7 cellular contexts compared by ENCODE assay signal in the genomic region with DNA sequence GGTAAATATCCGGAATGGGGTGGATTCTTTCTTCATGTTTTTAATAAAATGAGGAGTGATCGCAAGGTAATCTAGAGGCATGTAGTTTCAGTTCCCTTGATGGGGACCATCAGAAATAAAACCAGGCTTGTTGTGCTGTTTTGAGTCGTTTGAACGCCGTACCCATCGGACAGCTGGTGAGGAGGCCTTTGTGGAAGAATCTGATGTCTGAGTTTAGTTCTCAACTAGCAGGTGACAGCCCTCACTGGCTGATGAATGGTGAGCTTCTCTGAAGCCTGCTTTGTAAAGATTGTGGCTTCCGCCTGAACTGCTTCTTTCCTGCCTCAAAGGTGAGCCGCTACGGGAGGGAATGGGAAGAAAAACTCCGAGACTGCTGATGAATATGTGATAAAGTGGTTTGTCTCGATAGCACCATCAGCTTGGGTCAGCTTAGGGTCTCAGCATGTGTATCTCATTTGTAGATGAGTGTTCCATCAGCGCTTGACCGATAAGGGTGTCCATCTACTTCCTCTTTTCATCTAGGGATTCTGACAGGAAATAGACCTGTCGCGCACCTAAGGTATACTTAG. TPM values are rescaled to one million over a fixed set of nuclear protein-coding genes. Genes with fewer than 3 reads are reported as not detected.
DNase-seq lines count a peak whose midpoint lies in the region; ATAC-seq and TF ChIP-seq lines count a peak whose summit lies in the region.

No MANE protein-coding gene starts in this region.

- no peaks in the 10 kb centered on the region for H3K9me3 Mint-ChIP-seq in stimulated activated naive CD8-positive, alpha-beta T cell treated with anti-CD3 and anti-CD28 coated beads, Interleukin-15, amount 100 ng/mL, for 72 hours

- no peaks in the 10 kb centered on the region for H3K27me3 ChIP-seq in HAP-1 (ENCODE audit: low read depth)

- H3K9me2 ChIP-seq in OCI-LY7 (ENCODE audit: insufficient read depth, low read length): no peaks in the 10 kb centered on the region

- H3K4me1 Mint-ChIP-seq in stimulated activated naive CD8-positive, alpha-beta T cell treated with anti-CD3 and anti-CD28 coated beads, Interleukin-15, amount 100 ng/mL, for 72 hours: peaks cover 43% of the 10 kb centered on the region

- in situ Hi-C loops in HAP-1 (cut with MboI; ENCODE audit: low sequenced_read_pairs): no loop called here

- ATAC-seq in stimulated activated naive CD8-positive, alpha-beta T cell treated with anti-CD3 and anti-CD28 coated beads, Interleukin-15, amount 100 ng/mL, for 72 hours: no peak

- CTCF ChIA-PET in OCI-LY7 (lab: Charles Lee; ENCODE audit: unreplicated experiment): interaction anchor here (0.6 kb wide), 1 partner anchor 74 kb away, joined by 3 read pairs; no protein-coding TSS in a partner anchor

- POLR2A ChIA-PET in OCI-LY7 (lab: Charles Lee): interaction anchor here (0.6 to 1.5 kb wide), 5 partner anchors 15 to 150 kb away, joined by 3 to 6 read pairs (median 5); no protein-coding TSS in a partner anchor

- peak overlapping the region; percentile 96 to 97 for H3K27ac Mint-ChIP-seq in stimulated activated naive CD8-positive, alpha-beta T cell treated with anti-CD3 and anti-CD28 coated beads, Interleukin-15, amount 100 ng/mL, for 72 hours

- no peak for TF ChIP-seq CTCF in OCI-LY7 (conservative IDR thresholded peaks at IDR 0.05; ENCODE audit: low read length)

- H3K9me3 ChIP-seq in HAP-1 (no peaks in the 10 kb centered on the region), OCI-LY7 (ENCODE audit: low read length) (no peaks in the 10 kb centered on the region)

- H3K4me1 ChIP-seq in HAP-1: peaks cover 16% of the 10 kb centered on the region
- peaks cover 27% of the 10 kb centered on the region for H3K4me1 ChIP-seq in OCI-LY7 (ENCODE audit: insufficient read depth, low read length, poor library complexity, severe bottlenecking)

- H3K79me2 ChIP-seq in OCI-LY7 (ENCODE audit: insufficient read depth, low read depth, low read length): peaks cover 67% of the 10 kb centered on the region

- DNase-seq in GF-D8 (lab: John Stamatoyannopoulos, UW): peak; percentile 28
- peak in 1 of 2 experiments; percentile 22 for DNase-seq in HAP-1 (ENCODE audit: low spot score in 2 of 2)
- peak; percentile 85 for DNase-seq in OCI-LY7 (ENCODE audit: low spot score)
- peak; percentile 18 for DNase-seq in amniotic epithelial cell (ENCODE audit: low read depth)
- peak; percentile 56 for DNase-seq in left kidney (ENCODE audit: low read depth, low spot score)
- peak; percentile 8 to 17 for DNase-seq in stimulated activated naive CD8-positive, alpha-beta T cell treated with anti-CD3 and anti-CD28 coated beads, Interleukin-15, amount 100 ng/mL, for 72 hours
- no peak for DNase-seq in D341Med (ENCODE audit: low spot score)

- H2AFZ ChIP-seq in OCI-LY7 (ENCODE audit: low read length): peak overlapping the region; percentile 4; the same call in 1 of the 2 replicates

- peak overlapping the region; percentile 89 for H3K27ac ChIP-seq in OCI-LY7 (ENCODE audit: low read depth, low read length, poor library complexity, severe bottlenecking)

- TSS peak; percentile 61 for BruUV-seq in OCI-LY7 (replicated peaks; lab: Mats Ljungman, UMichigan)

- H3K4me3 ChIP-seq in HAP-1 (peak overlapping the region; percentile 65), OCI-LY7 (ENCODE audit: low read depth, low read length, poor library complexity, severe bottlenecking) (peak overlapping the region; percentile 94)

- peaks cover 21% of the 10 kb centered on the region for H4K20me1 ChIP-seq in OCI-LY7 (ENCODE audit: insufficient read depth, low read length)

- H3K4me2 ChIP-seq in OCI-LY7 (ENCODE audit: low read length): peak overlapping the region; percentile 96

- no peaks in the 10 kb centered on the region for H3K27me3 Mint-ChIP-seq in stimulated activated naive CD8-positive, alpha-beta T cell treated with anti-CD3 and anti-CD28 coated beads, Interleukin-15, amount 100 ng/mL, for 72 hours

- H3K36me3 ChIP-seq in HAP-1 (replicated peaks) (peaks cover 10% of the 10 kb centered on the region), OCI-LY7 (ENCODE audit: insufficient read depth, low read length) (peaks cover 40% of the 10 kb centered on the region)

- intact Hi-C loops in OCI-LY7 (cut with micrococcal nuclease; ENCODE audit: unreplicated experiment): loop anchor here (2.0 to 10.0 kb wide), 4 partner anchors 73 to 383 kb away; partner anchors contain the start of genes RABGEF1 and SBDS

- H3K4me3 Mint-ChIP-seq in stimulated activated naive CD8-positive, alpha-beta T cell treated with anti-CD3 and anti-CD28 coated beads, Interleukin-15, amount 100 ng/mL, for 72 hours: peak overlapping the region; percentile 89 to 94

RNA-seq across cellular contexts. Expression of gene TMEM248, which starts 1.0 kb away (rescaled TPM):
- 66.4 and 76.5 TPM in 2 replicates for total RNA-seq in OCI-LY7 (2014; rRNA removed; shearing (Covaris generic))
- 88.8 and 97.0 TPM in 2 replicates for total RNA-seq in OCI-LY7 (2022)
